ENCODE assay signal across 30 cellular contexts in the genomic region with DNA sequence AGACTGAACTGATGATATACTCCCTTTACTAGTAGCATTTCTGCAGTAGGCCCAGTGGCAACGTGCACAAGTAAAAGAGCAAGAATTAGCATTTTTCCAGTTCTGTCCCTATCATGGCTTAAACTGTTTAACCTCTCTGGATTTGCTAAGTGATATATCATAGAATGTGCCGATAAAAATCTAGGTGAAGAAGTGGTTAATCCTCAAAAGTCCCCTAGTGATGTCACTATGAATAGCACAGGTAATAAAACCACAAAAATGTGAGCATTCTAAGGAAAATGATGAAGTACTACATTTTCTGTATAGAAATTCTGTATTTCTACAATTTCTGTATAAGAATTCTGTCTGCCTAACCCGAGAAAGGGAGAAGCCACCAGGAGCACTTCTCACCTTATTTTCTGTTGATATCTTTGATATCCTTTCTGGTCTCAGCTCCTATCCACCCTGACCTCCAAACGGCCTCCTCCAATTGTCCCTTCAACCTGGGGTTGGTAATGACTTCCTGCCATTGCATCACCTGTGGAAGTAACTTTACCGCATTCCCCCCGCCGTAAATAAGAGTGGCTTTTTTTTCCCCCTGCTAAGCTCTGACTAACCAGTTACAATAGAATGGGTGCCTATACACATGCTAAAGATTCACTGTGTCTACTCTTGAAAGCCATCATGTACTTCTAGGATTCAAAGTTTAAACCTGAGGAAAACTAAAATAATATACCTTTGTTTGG.
A peak's percentile ranks its signal among the peaks of the same experiment; 100 is the strongest.
DNase-seq lines count a peak whose midpoint lies in the region; FAIRE-seq and TF ChIP-seq lines count a peak whose summit lies in the region.
"Had no signal": no experiment of that assay in that cellular context is flagged by ENCODE, and none has a peak within 500 bp of the region (broad histone marks: within the 10 kb centered on the region; RNA-seq: fewer than 3 reads in every experiment).

No MANE protein-coding gene starts in this region.

- H3K4me1 ChIP-seq in endodermal cell (ENCODE audit: control insufficient read depth, insufficient read depth, low read length) (no peaks in the 10 kb centered on the region), ascending aorta (no peaks in the 10 kb centered on the region), stomach (peaks cover 0 to 45% (median 4%) of the 10 kb centered on the region in 4 donors)
- H3K4me1 ChIP-seq: Peyer's patch, SJCRH30 had no signal

- H3K27ac ChIP-seq in endodermal cell (ENCODE audit: low read depth, low read length) (no peak overlapping the region), ascending aorta (no peak overlapping the region), stomach (no peak overlapping the region)
- H3K27ac ChIP-seq: gastrocnemius medialis, parathyroid adenoma, Peyer's patch, SJCRH30, suprapubic skin had no signal

- no peaks in the 10 kb centered on the region for H3K36me3 ChIP-seq in endodermal cell (ENCODE audit: control insufficient read depth, insufficient read depth, low read length)
- H3K36me3 ChIP-seq in ascending aorta: no peaks in the 10 kb centered on the region
- H3K36me3 ChIP-seq in stomach: no peaks in the 10 kb centered on the region
- H3K36me3 ChIP-seq: gastrocnemius medialis, Peyer's patch, SJCRH30, suprapubic skin had no signal

- TF ChIP-seq CTCF in endodermal cell (conservative IDR thresholded peaks at IDR 0.05): no peak
- TF ChIP-seq CTCF in ascending aorta (IDR thresholded peaks at IDR 0.05): no peak
- TF ChIP-seq CTCF in stomach (IDR thresholded peaks at IDR 0.05): no peak

- no peak overlapping the region for H3K4me3 ChIP-seq in endodermal cell (ENCODE audit: low read length)
- H3K4me3 ChIP-seq in ascending aorta: no peak overlapping the region
- H3K4me3 ChIP-seq in stomach: no peak overlapping the region
- H3K4me3 ChIP-seq: gastrocnemius medialis, Peyer's patch, SJCRH30, suprapubic skin had no signal

- intact Hi-C loops in activated CD4-positive, alpha-beta memory T cell treated with anti-CD3 and anti-CD28 coated beads for 36 hours (cut with micrococcal nuclease): no loop called here
- intact Hi-C loops in ascending aorta (cut with DNase I) (no loop called here), stomach (cut with DNase I; ENCODE audit: low total_unique reads) (no loop called here)

- no peak for TF ChIP-seq EP300 in stomach (IDR thresholded peaks at IDR 0.05)

- H3K27me3 ChIP-seq in endodermal cell (ENCODE audit: control insufficient read depth, insufficient read depth, low read length, poor library complexity, severe bottlenecking) (no peaks in the 10 kb centered on the region), ascending aorta (no peaks in the 10 kb centered on the region), stomach (no peaks in the 10 kb centered on the region)
- H3K27me3 ChIP-seq: gastrocnemius medialis, Peyer's patch, SJCRH30, suprapubic skin had no signal

- DNase-seq in GM18507 (ENCODE audit: extremely low spot score, insufficient read length, low read depth) (no peak), HuH-7 (ENCODE audit: low spot score) (peak; percentile 22), endodermal cell (peak; percentile 69), iPS-NIHi7 (ENCODE audit: extremely low spot score) (peak; percentile 59), ascending aorta (ENCODE audit: low spot score in 2 of 2) (no peak), activated T-cell treated with anti-CD3 and anti-CD28 coated beads for 4 hours (no peak), stomach (no peak)
- no peak for DNase-seq in activated CD4-positive, alpha-beta memory T cell treated with anti-CD3 and anti-CD28 coated beads for 36 hours
- DNase-seq: activated CD8-positive, alpha-beta T cell treated with anti-CD3 and anti-CD28 coated beads for 36 hours; activated effector memory CD4-positive, alpha-beta T cell treated with Interleukin-2 at 50 U/mL for 16 hours; anterior cingulate cortex; cortex of kidney; DMS79; gastrocnemius medialis; kidney glomerular epithelial cell; mammary epithelial cell; NCI-H187; NCI-H2171 treated with DMSO at 0.1 percent for 48 hours; Peyer's patch; right cardiac atrium; SJCRH30; stimulated activated CD4-positive, alpha-beta T cell treated with anti-CD3 and anti-CD28 coated beads, Interleukin-12 subunit alpha, Interleukin-12 subunit beta, amount 100 ng/mL, for 4 hours; stimulated activated CD4-positive, alpha-beta T cell treated with anti-CD3 and anti-CD28 coated beads, Interleukin-4, amount 100 ng/mL, for 1 hour; T-cell had no signal

- H3K27me3 Mint-ChIP-seq in endodermal cell (ENCODE audit: insufficient read depth): no peaks in the 10 kb centered on the region
- H3K27me3 Mint-ChIP-seq in activated CD4-positive, alpha-beta memory T cell treated with anti-CD3 and anti-CD28 coated beads for 36 hours: no peaks in the 10 kb centered on the region
- H3K27me3 Mint-ChIP-seq: activated CD8-positive, alpha-beta T cell treated with anti-CD3 and anti-CD28 coated beads for 36 hours; activated naive CD8-positive, alpha-beta T cell; stimulated activated memory B cell treated with anti-CD40 and anti-IgM and Interleukin-4, amounts not matched to agents 10 μg/mL and 1 μg/mL and 100 μg/mL, for 72 hours; T-cell had no signal

- peak; percentile 49 for FAIRE-seq in GM18507 (lab: Jason Lieb, UNC)
- FAIRE-seq: HTR-8/SVneo, urothelium cell line had no signal

- H3K27ac Mint-ChIP-seq in endodermal cell: no peak overlapping the region
- no peak overlapping the region for H3K27ac Mint-ChIP-seq in activated CD4-positive, alpha-beta memory T cell treated with anti-CD3 and anti-CD28 coated beads for 36 hours
- H3K27ac Mint-ChIP-seq: activated CD8-positive, alpha-beta T cell treated with anti-CD3 and anti-CD28 coated beads for 36 hours; activated naive CD8-positive, alpha-beta T cell; stimulated activated memory B cell treated with anti-CD40 and anti-IgM and Interleukin-4, amounts not matched to agents 10 μg/mL and 1 μg/mL and 100 μg/mL, for 72 hours; T-cell had no signal

- H3K9me3 Mint-ChIP-seq in endodermal cell: no peaks in the 10 kb centered on the region
- H3K9me3 Mint-ChIP-seq in activated CD4-positive, alpha-beta memory T cell treated with anti-CD3 and anti-CD28 coated beads for 36 hours: peaks cover 11% of the 10 kb centered on the region
- H3K9me3 Mint-ChIP-seq: stimulated activated memory B cell treated with anti-CD40 and anti-IgM and Interleukin-4, amounts not matched to agents 10 μg/mL and 1 μg/mL and 100 μg/mL, for 72 hours had no signal

- no peak for TF ChIP-seq POLR2A in stomach (IDR thresholded peaks at IDR 0.05)

- POLR2A ChIA-PET in activated CD4-positive, alpha-beta memory T cell treated with anti-CD3 and anti-CD28 coated beads for 36 hours (lab: Charles Lee): no interaction called here

- H3K36me3 Mint-ChIP-seq in endodermal cell (ENCODE audit: low read depth): no peaks in the 10 kb centered on the region
- H3K36me3 Mint-ChIP-seq in activated CD4-positive, alpha-beta memory T cell treated with anti-CD3 and anti-CD28 coated beads for 36 hours: peaks cover 14% of the 10 kb centered on the region

- no peak overlapping the region for H3K4me3 Mint-ChIP-seq in endodermal cell
- no peak overlapping the region for H3K4me3 Mint-ChIP-seq in activated CD4-positive, alpha-beta memory T cell treated with anti-CD3 and anti-CD28 coated beads for 36 hours
- H3K4me3 Mint-ChIP-seq: activated CD8-positive, alpha-beta T cell treated with anti-CD3 and anti-CD28 coated beads for 36 hours; activated naive CD8-positive, alpha-beta T cell; stimulated activated memory B cell treated with anti-CD40 and anti-IgM and Interleukin-4, amounts not matched to agents 10 μg/mL and 1 μg/mL and 100 μg/mL, for 72 hours; T-cell had no signal

- WGBS in endodermal cell (ENCODE audit: insufficient coverage in 1 of 2, insufficient read length in 1 of 2), 2 experiments: 71 to 82% methylated on average over 5 to 7 of the region's 7 CpGs
- whole genome bisulfite sequencing in stomach, 5 donors: 89 to 96% (median 94%) methylated on average over 7 of the region's 7 CpGs

- CTCF ChIA-PET in activated CD4-positive, alpha-beta memory T cell treated with anti-CD3 and anti-CD28 coated beads for 36 hours (lab: Charles Lee): interaction anchor here (1.1 kb wide), 1 partner anchor 14 kb away, joined by 4 read pairs; no protein-coding TSS in a partner anchor

- H3K4me1 Mint-ChIP-seq in endodermal cell: peaks cover 9% of the 10 kb centered on the region
- peaks cover 10% of the 10 kb centered on the region for H3K4me1 Mint-ChIP-seq in activated CD4-positive, alpha-beta memory T cell treated with anti-CD3 and anti-CD28 coated beads for 36 hours (ENCODE audit: low read depth)

- no peak overlapping the region for H3K9ac ChIP-seq in endodermal cell (ENCODE audit: extremely low read depth, low read length, poor library complexity, severe bottlenecking)
- H3K9ac ChIP-seq: parathyroid adenoma had no signal

- no peaks in the 10 kb centered on the region for H3K9me3 ChIP-seq in endodermal cell (ENCODE audit: control insufficient read depth, low read length)
- H3K9me3 ChIP-seq in ascending aorta: peaks cover 0 to 8% of the 10 kb centered on the region in 2 donors
- H3K9me3 ChIP-seq in stomach: no peaks in the 10 kb centered on the region
- H3K9me3 ChIP-seq: gastrocnemius medialis, Peyer's patch, SJCRH30, suprapubic skin had no signal

Comparison
In these comparisons a context has a peak if more than half of its experiments do, and no peak if none do; other contexts are left out.
1. DNase-seq: peak in HuH-7 (single experiment), endodermal cell (single experiment) and iPS-NIHi7 (single experiment); none in GM18507 (single experiment), activated CD4-positive, alpha-beta memory T cell treated with anti-CD3 and anti-CD28 coated beads for 36 hours (single experiment), ascending aorta (0 of 2), activated T-cell treated with anti-CD3 and anti-CD28 coated beads for 4 hours (single experiment) and stomach (single experiment).